ENCODE assay signal across 8 cellular contexts in genomic region chr6:81753709-81754678, GRCh38. TPM values are rescaled to one million over a fixed set of nuclear protein-coding genes. Genes with fewer than 3 reads are reported as not detected.
DNase-seq lines count a peak whose midpoint lies in the region; ATAC-seq and TF ChIP-seq lines count a peak whose summit lies in the region.

No MANE protein-coding gene starts in this region.

- in situ Hi-C loops in IMR-90 (cut with MboI; ENCODE audit: low sequenced_read_pairs), result loop anchor here (10.0 to 25.0 kb wide), 3 partner anchors 1149 to 1617 kb away; no protein-coding TSS in a partner anchor

- TF ChIP-seq RAD21 in IMR-90 (IDR thresholded peaks at IDR 0.05; ENCODE audit: low read length), result peak; percentile 83

- peak overlapping the region; percentile 71 for H3K4ac ChIP-seq in IMR-90 (ENCODE audit: low read depth, low read length)

- peaks cover 13% of the 10 kb centered on the region for H3K27me3 Mint-ChIP-seq in Calu3 (ENCODE audit: unreplicated experiment)
- peaks cover 17% of the 10 kb centered on the region for H3K27me3 Mint-ChIP-seq in activated naive CD8-positive, alpha-beta T cell treated with anti-CD3 and anti-CD28 coated beads, Interleukin-2, amount 50 U/mL, for 24 hours

- peak overlapping the region; percentile 78 for H2BK15ac ChIP-seq in IMR-90 (ENCODE audit: low read depth, low read length)

- peak overlapping the region; percentile 86 for H3K4me2 ChIP-seq in IMR-90 (ENCODE audit: low read depth, low read length)

- peaks cover 4% of the 10 kb centered on the region; the same call in 1 of the 2 replicates for H3K36me3 ChIP-seq in IMR-90 (ENCODE audit: control insufficient read depth, insufficient read depth, low read length)
- peaks cover 0 to 4% (median 0%) of the 10 kb centered on the region in 9 donors for H3K36me3 ChIP-seq in heart left ventricle
- H3K36me3 ChIP-seq in upper lobe of left lung, result no peaks in the 10 kb centered on the region

- CTCF ChIA-PET in Calu3 (lab: Charles Lee) (interaction anchor here (0.5 to 3.3 kb wide), 7 partner anchors 13 to 648 kb away, joined by 3 to 14 read pairs (median 5); no protein-coding TSS in a partner anchor), IMR-90 (lab: Yijun Ruan, JAX) (interaction anchor here (0.6 to 1.4 kb wide), 6 partner anchors 12 to 151 kb away, joined by 3 to 4 read pairs (median 3); no protein-coding TSS in a partner anchor)

- H2AFZ ChIP-seq in IMR-90 (replicated peaks; ENCODE audit: low read length, poor library complexity), result peak overlapping the region; percentile 90

- no peak for TF ChIP-seq EP300 in upper lobe of left lung (IDR thresholded peaks at IDR 0.05)

- peak overlapping the region; percentile 75 for H4K5ac ChIP-seq in IMR-90 (ENCODE audit: low read depth, low read length)

- peak overlapping the region; percentile 82 for H2BK5ac ChIP-seq in IMR-90 (ENCODE audit: low read depth, low read length, poor library complexity, severe bottlenecking)

- peak overlapping the region; percentile 81 for H2BK20ac ChIP-seq in IMR-90 (ENCODE audit: low read depth, low read length)

- peaks cover 18% of the 10 kb centered on the region; the same call in 1 of the 2 replicates for H4K20me1 ChIP-seq in IMR-90 (ENCODE audit: insufficient read depth, low read length)

- dilution Hi-C loops in IMR-90 (cut with HindIII; ENCODE audit: low sequenced_read_pairs, unreplicated experiment), result no loop called here

- H3K56ac ChIP-seq in IMR-90 (ENCODE audit: extremely low read depth, insufficient read depth, low read length), result peak overlapping the region; percentile 86; the same call in 1 of the 2 replicates

- peak overlapping the region; percentile 42 for H3K14ac ChIP-seq in IMR-90 (replicated peaks; ENCODE audit: low read depth, low read length)

- H3K23ac ChIP-seq in IMR-90 (ENCODE audit: low read depth, low read length), result peak overlapping the region; percentile 46

- H3K36me3 Mint-ChIP-seq in Calu3 (ENCODE audit: insufficient read depth, unreplicated experiment), result peaks cover 45% of the 10 kb centered on the region
- H3K36me3 Mint-ChIP-seq in activated naive CD8-positive, alpha-beta T cell treated with anti-CD3 and anti-CD28 coated beads, Interleukin-2, amount 50 U/mL, for 24 hours (ENCODE audit: low read depth), result peaks cover 3% of the 10 kb centered on the region

- peak overlapping the region; percentile 81 for H2BK120ac ChIP-seq in IMR-90 (ENCODE audit: low read depth, low read length)

- peaks cover 7% of the 10 kb centered on the region for H3K9me1 ChIP-seq in IMR-90 (ENCODE audit: insufficient read depth, low read length)

- H3K4me3 ChIP-seq in IMR-90 (ENCODE audit: insufficient read depth, low read depth, low read length), result peak overlapping the region; percentile 92
- H3K4me3 ChIP-seq in heart left ventricle, result peak overlapping the region; percentile 77 to 95 (median 86)
- peak overlapping the region; percentile 62 to 88 (median 70) for H3K4me3 ChIP-seq in upper lobe of left lung

- POLR2A ChIA-PET in IMR-90 (lab: Charles Lee; ENCODE audit: unreplicated experiment), result interaction anchor here (1.4 kb wide), 1 partner anchor 140 kb away, joined by 3 read pairs; no protein-coding TSS in a partner anchor

- TF ChIP-seq POLR2A in IMR-90 (IDR thresholded peaks at IDR 0.05; ENCODE audit: low read depth, low read length) (no peak), heart left ventricle (IDR thresholded peaks at IDR 0.05) (no peak), upper lobe of left lung (IDR thresholded peaks at IDR 0.05) (no peak)

- peak overlapping the region; percentile 88 for H3K27ac ChIP-seq in IMR-90 (ENCODE audit: insufficient read depth, low read length)
- peak overlapping the region; percentile 93 to 99 (median 97) for H3K27ac ChIP-seq in heart left ventricle
- H3K27ac ChIP-seq in upper lobe of left lung, result peak overlapping the region; percentile 94 to 98 (median 97)

- ATAC-seq in GM21529 (IDR thresholded peaks at IDR 0.05; ENCODE audit: unreplicated experiment) (peak; percentile 32), IMR-90 (ENCODE audit: low read depth) (peak; percentile 37), heart left ventricle (peak; percentile 52 to 63 (median 62)), upper lobe of left lung (ENCODE audit: low FRiP score in 2 of 2) (peak; percentile 79 to 91)
- peak; percentile 72 for ATAC-seq in activated naive CD8-positive, alpha-beta T cell treated with anti-CD3 and anti-CD28 coated beads, Interleukin-2, amount 50 U/mL, for 24 hours

- H3K4me3 Mint-ChIP-seq in Calu3 (ENCODE audit: low read depth, unreplicated experiment), result peak overlapping the region; percentile 98
- H3K4me3 Mint-ChIP-seq in activated naive CD8-positive, alpha-beta T cell treated with anti-CD3 and anti-CD28 coated beads, Interleukin-2, amount 50 U/mL, for 24 hours, result peak overlapping the region; percentile 87

- no peaks in the 10 kb centered on the region for H3K9me3 Mint-ChIP-seq in Calu3 (ENCODE audit: low read depth, unreplicated experiment)
- H3K9me3 Mint-ChIP-seq in activated naive CD8-positive, alpha-beta T cell treated with anti-CD3 and anti-CD28 coated beads, Interleukin-2, amount 50 U/mL, for 24 hours, result no peaks in the 10 kb centered on the region

- peak overlapping the region; percentile 82 to 95 for H4K8ac ChIP-seq in IMR-90 (ENCODE audit: low read depth in 2 of 2, low read length in 2 of 2)

- no peaks in the 10 kb centered on the region for H3K27me3 ChIP-seq in IMR-90 (ENCODE audit: control insufficient read depth, insufficient read depth, low read length)
- no peaks in the 10 kb centered on the region for H3K27me3 ChIP-seq in heart left ventricle
- H3K27me3 ChIP-seq in upper lobe of left lung, result no peaks in the 10 kb centered on the region

- H3K18ac ChIP-seq in IMR-90 (ENCODE audit: low read depth, low read length), result peak overlapping the region; percentile 58

- peaks cover 7% of the 10 kb centered on the region for H3K4me1 ChIP-seq in IMR-90 (ENCODE audit: control insufficient read depth, insufficient read depth, low read length)
- H3K4me1 ChIP-seq in heart left ventricle, result peaks cover 0 to 19% (median 6%) of the 10 kb centered on the region in 12 donors
- H3K4me1 ChIP-seq in upper lobe of left lung, result peaks cover 13 to 29% (median 20%) of the 10 kb centered on the region in 4 donors

- BruUV-seq in Calu3 (replicated peaks; lab: Mats Ljungman, UMichigan) (no TSS peak), IMR-90 (replicated peaks; lab: Mats Ljungman, UMichigan) (no TSS peak)

- peak overlapping the region; percentile 48 for H2AK9ac ChIP-seq in IMR-90 (replicated peaks; ENCODE audit: low read depth, low read length, poor library complexity)

- H3K79me1 ChIP-seq in IMR-90 (ENCODE audit: low read depth in 1 of 2, low read length in 2 of 2), result peaks cover 4 to 26% of the 10 kb centered on the region in 2 experiments; a peak in 3 of 4 replicates

- intact Hi-C loops in Calu3 (cut with micrococcal nuclease; ENCODE audit: unreplicated experiment), result loop anchor here (2.0 to 10.0 kb wide), 8 partner anchors 78 to 1539 kb away; no protein-coding TSS in a partner anchor
- intact Hi-C loops in IMR-90 (cut with micrococcal nuclease), result loop anchor here (1.0 to 10.0 kb wide), 13 partner anchors 183 to 1619 kb away; no protein-coding TSS in a partner anchor
- intact Hi-C loops in heart left ventricle (cut with DNase I), result loop anchor here (1.0 to 10.0 kb wide), 32 partner anchors 78 to 1619 kb away; no protein-coding TSS in a partner anchor
- intact Hi-C loops in posterior vena cava (cut with DNase I), result loop anchor here (5.0 to 10.0 kb wide), 4 partner anchors 143 to 1149 kb away; no protein-coding TSS in a partner anchor

- DNase-seq in Calu3, result peak; percentile 89
- peak; percentile 59 for DNase-seq in IMR-90
- DNase-seq in SW480 (ENCODE audit: low spot score), result peak; percentile 67
- DNase-seq in activated naive CD8-positive, alpha-beta T cell treated with anti-CD3 and anti-CD28 coated beads, Interleukin-2, amount 50 U/mL, for 24 hours, result peak; percentile 86
- DNase-seq in heart left ventricle, result peak; percentile 86 to 92 (median 89)
- peak; percentile 95 for DNase-seq in posterior vena cava (ENCODE audit: low spot score)
- DNase-seq in upper lobe of left lung, result peak; percentile 93 to 95

- H2AK5ac ChIP-seq in IMR-90 (ENCODE audit: low read depth, low read length), result peak overlapping the region; percentile 85

- peak overlapping the region; percentile 78 for H3K9ac ChIP-seq in IMR-90 (ENCODE audit: low read depth, low read length)

- H4K91ac ChIP-seq in IMR-90 (ENCODE audit: insufficient read depth, low read depth, low read length), result peak overlapping the region; percentile 85

- peak overlapping the region; percentile 54 for H3K27ac Mint-ChIP-seq in Calu3 (ENCODE audit: unreplicated experiment)
- H3K27ac Mint-ChIP-seq in activated naive CD8-positive, alpha-beta T cell treated with anti-CD3 and anti-CD28 coated beads, Interleukin-2, amount 50 U/mL, for 24 hours, result peak overlapping the region; percentile 86

- H3K4me1 Mint-ChIP-seq in Calu3 (ENCODE audit: low read depth, unreplicated experiment), result peaks cover 29% of the 10 kb centered on the region
- H3K4me1 Mint-ChIP-seq in activated naive CD8-positive, alpha-beta T cell treated with anti-CD3 and anti-CD28 coated beads, Interleukin-2, amount 50 U/mL, for 24 hours, result peaks cover 34% of the 10 kb centered on the region

- no peaks in the 10 kb centered on the region for H3K9me3 ChIP-seq in IMR-90 (ENCODE audit: control insufficient read depth, insufficient read depth, low read length)
- H3K9me3 ChIP-seq in heart left ventricle, result no peaks in the 10 kb centered on the region
- no peaks in the 10 kb centered on the region for H3K9me3 ChIP-seq in upper lobe of left lung

- WGBS in IMR-90 (ENCODE audit: extremely low coverage in 2 of 2, insufficient read length in 1 of 2), 2 experiments, result 6% methylated on average over 14 of the region's 46 CpGs; no CpG with 5 or more reads in 1 of the 2 experiments
- 22 to 41% (median 30%) methylated on average over 26 to 46 of the region's 46 CpGs for WGBS in heart left ventricle, 4 donors
- WGBS in upper lobe of left lung, 2 donors, result 27 to 30% methylated on average over 26 to 29 of the region's 46 CpGs

- TF ChIP-seq CTCF in Calu3 (IDR thresholded peaks at IDR 0.05; ENCODE audit: unreplicated experiment) (peak; percentile 77), IMR-90 (conservative IDR thresholded peaks at IDR 0.05; ENCODE audit: low read depth, low read length) (peak; percentile 69), heart left ventricle (IDR thresholded peaks at IDR 0.05) (peak; percentile 56 to 89 (median 83)), upper lobe of left lung (IDR thresholded peaks at IDR 0.05) (peak; percentile 66 to 91 (median 80))

TF ChIP-seq in IMR-90, 13 proteins besides CTCF, POLR2A, EP300 and RAD21 (continues in another document):
- TF ChIP-seq CEBPB (IDR thresholded peaks at IDR 0.05; ENCODE audit: low read depth, low read length), result peak; percentile 77

RNA-seq across cellular contexts. Expression of gene TENT5A, which starts 1.5 kb away (rescaled TPM):
- total RNA-seq in Calu3 (2022) (9.7 and 17.4 TPM in 2 replicates), IMR-90 (2012; rRNA removed) (10.8 and 16.9 TPM in 2 replicates), heart left ventricle (10 to 100 TPM; 25.7 to 47.2 (median 41.4) TPM), posterior vena cava (10 to 100 TPM; 43.6 to 58.2 TPM), upper lobe of left lung (10 to 100 TPM in 5 of 6 donors, 1 to 10 TPM in 1; 9.5 to 21.9 (median 18.6) TPM)
- polyA plus RNA-seq in IMR-90 (2012; rRNA removed) (3.5 and 3.9 TPM in 2 replicates), heart left ventricle (10 to 100 TPM; 15.4 to 28.7 TPM)
- 1.6 and 2.1 TPM in 2 replicates for polyA plus RNA-seq in IMR-90 (2012; cell fraction: cytosol; rRNA removed)
- 6.7 and 15.5 TPM in 2 replicates for polyA plus RNA-seq in IMR-90 (2012; cell fraction: nucleus; rRNA removed; ENCODE audit: low replicate concordance)

Comparison
In these comparisons a context has a peak if more than half of its experiments do, and no peak if none do; other contexts are left out.
1. Peak in every context shown above with its lines: DNase-seq, ATAC-seq, H3K4me3 ChIP-seq and H3K27ac ChIP-seq.
2. ATAC-seq: peak in every context shown above with its lines; median percentile 85 in upper lobe of left lung; 72 in activated naive CD8-positive, alpha-beta T cell treated with anti-CD3 and anti-CD28 coated beads, Interleukin-2, amount 50 U/mL, for 24 hours; 62 in heart left ventricle; 37 in IMR-90; 32 in GM21529.